Comparison of ENCODE assay signal across 1 cellular context in the genomic region with DNA sequence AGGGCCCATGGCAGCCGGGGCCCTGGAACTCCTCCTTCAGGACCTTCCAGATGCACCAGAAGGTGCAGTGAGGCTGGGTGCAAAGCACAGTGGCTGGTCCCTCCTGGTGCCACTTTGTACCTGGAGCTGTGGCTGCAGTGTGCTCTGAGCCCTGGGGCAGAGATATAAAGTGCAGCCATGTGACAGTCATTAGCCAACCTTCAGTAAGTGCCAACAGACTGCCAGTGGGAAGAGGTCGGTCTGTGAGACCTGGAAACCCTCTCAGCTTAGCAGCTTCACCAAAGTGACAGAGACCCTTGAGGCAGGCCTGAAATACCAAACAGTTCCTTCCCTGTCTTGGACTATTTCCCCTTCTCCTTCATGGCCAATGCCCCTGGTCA.
TF ChIP-seq lines count a peak whose summit lies in the region.

No MANE protein-coding gene starts in this region.

TF ChIP-seq in IMR-90, 13 proteins besides CTCF, POLR2A, EP300 and RAD21:
- TF ChIP-seq FOS (IDR thresholded peaks at IDR 0.05; ENCODE audit: low read depth, low read length) (no peak), CHD1 (IDR thresholded peaks at IDR 0.05; ENCODE audit: low read depth, low read length) (no peak), MXI1 (IDR thresholded peaks at IDR 0.05; ENCODE audit: borderline replicate concordance, low read depth, low read length) (no peak), MAFK (IDR thresholded peaks at IDR 0.05; ENCODE audit: low read depth, low read length) (no peak), RFX5 (IDR thresholded peaks at IDR 0.05; ENCODE audit: low read depth, low read length) (no peak), SMC3 (IDR thresholded peaks at IDR 0.05; ENCODE audit: low read depth, low read length) (no peak), CEBPB (IDR thresholded peaks at IDR 0.05; ENCODE audit: low read depth, low read length) (no peak), BHLHE40 (IDR thresholded peaks at IDR 0.05; ENCODE audit: low read depth, low read length) (no peak)
- TF ChIP-seq, protein P1, sequence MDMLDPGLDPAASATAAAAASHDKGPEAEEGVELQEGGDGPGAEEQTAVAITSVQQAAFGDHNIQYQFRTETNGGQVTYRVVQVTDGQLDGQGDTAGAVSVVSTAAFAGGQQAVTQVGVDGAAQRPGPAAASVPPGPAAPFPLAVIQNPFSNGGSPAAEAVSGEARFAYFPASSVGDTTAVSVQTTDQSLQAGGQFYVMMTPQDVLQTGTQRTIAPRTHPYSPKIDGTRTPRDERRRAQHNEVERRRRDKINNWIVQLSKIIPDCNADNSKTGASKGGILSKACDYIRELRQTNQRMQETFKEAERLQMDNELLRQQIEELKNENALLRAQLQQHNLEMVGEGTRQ (IDR thresholded peaks at IDR 0.05; ENCODE audit: low read depth, low read length): no peak
- TF ChIP-seq, protein P2, sequence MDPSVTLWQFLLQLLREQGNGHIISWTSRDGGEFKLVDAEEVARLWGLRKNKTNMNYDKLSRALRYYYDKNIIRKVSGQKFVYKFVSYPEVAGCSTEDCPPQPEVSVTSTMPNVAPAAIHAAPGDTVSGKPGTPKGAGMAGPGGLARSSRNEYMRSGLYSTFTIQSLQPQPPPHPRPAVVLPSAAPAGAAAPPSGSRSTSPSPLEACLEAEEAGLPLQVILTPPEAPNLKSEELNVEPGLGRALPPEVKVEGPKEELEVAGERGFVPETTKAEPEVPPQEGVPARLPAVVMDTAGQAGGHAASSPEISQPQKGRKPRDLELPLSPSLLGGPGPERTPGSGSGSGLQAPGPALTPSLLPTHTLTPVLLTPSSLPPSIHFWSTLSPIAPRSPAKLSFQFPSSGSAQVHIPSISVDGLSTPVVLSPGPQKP (IDR thresholded peaks at IDR 0.05; ENCODE audit: borderline replicate concordance, low read depth, low read length): no peak
